ENCODE assay signal across 16 cellular contexts in the genomic region with DNA sequence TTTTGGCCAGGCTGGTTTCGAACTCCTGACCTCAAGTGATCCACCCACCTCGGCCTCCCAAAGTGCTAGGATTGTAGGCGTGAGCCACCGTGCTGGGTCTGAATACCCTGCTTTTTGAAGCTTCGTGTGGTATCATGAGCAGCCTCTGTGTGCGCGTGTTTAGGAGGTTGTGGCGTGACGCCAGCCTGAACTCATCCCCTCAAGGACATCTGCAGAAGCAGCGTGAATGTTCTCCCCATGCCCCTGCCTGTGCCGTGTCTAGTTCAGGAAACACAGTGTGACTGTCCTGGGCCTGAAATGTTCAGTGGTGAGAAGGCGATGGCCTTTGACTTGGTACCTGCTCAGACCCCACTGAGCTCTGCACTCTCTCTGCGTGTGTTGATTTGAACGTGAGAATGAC. TPM values are rescaled to one million over a fixed set of nuclear protein-coding genes. Genes with fewer than 3 reads are reported as not detected.
DNase-seq lines count a peak whose midpoint lies in the region; ATAC-seq and TF ChIP-seq lines count a peak whose summit lies in the region.
"Had no signal": no experiment of that assay in that cellular context is flagged by ENCODE, and none has a peak within 500 bp of the region (broad histone marks: within the 10 kb centered on the region; RNA-seq: fewer than 3 reads in every experiment).

No MANE protein-coding gene starts in this region.

- H3K9ac ChIP-seq in H9 (ENCODE audit: extremely low read depth, insufficient read length, low read length) = no peak overlapping the region

- no peak overlapping the region for H2BK5ac ChIP-seq in H9 (ENCODE audit: insufficient read length, low read length)

- H3K14ac ChIP-seq in H9 (ENCODE audit: insufficient read depth, low read length) = no peak overlapping the region

- no peak overlapping the region for H3T11ph ChIP-seq in H9 (ENCODE audit: low read length)

- no peak overlapping the region for H2BK15ac ChIP-seq in H9 (ENCODE audit: low read depth, low read length)

- no peak overlapping the region for H3K23ac ChIP-seq in H9 (ENCODE audit: insufficient read length, low read depth, low read length)

- H3K9me3 ChIP-seq in H9 (ENCODE audit: control insufficient read depth, low read depth, low read length) = no peaks in the 10 kb centered on the region
- H3K9me3 ChIP-seq: Caco-2 had no signal

- no peak overlapping the region for H2AFZ ChIP-seq in H9 (ENCODE audit: low read length)

- no peak for TF ChIP-seq CTCF in natural killer cell (IDR thresholded peaks at IDR 0.05)
- TF ChIP-seq CTCF in H9 (conservative IDR thresholded peaks at IDR 0.05) = no peak

- H3K23me2 ChIP-seq in H9 (ENCODE audit: insufficient read length, low read depth, low read length, poor library complexity, severe bottlenecking) = no peaks in the 10 kb centered on the region

- no peak overlapping the region for H4K91ac ChIP-seq in H9 (ENCODE audit: insufficient read length, low read depth, low read length)

- H3K27me3 ChIP-seq in H9 (ENCODE audit: insufficient read depth, low read length) = no peaks in the 10 kb centered on the region

- H3K79me2 ChIP-seq in H9 (ENCODE audit: insufficient read depth, low read length) = no peaks in the 10 kb centered on the region

- no peak overlapping the region for H2AK5ac ChIP-seq in H9 (ENCODE audit: insufficient read length, low read length)

- intact Hi-C loops in natural killer cell (cut with micrococcal nuclease) = no loop called here

- no peak overlapping the region for H2BK20ac ChIP-seq in H9 (ENCODE audit: low read depth, low read length, poor library complexity, severe bottlenecking)

- no peak overlapping the region for H3K56ac ChIP-seq in H9 (ENCODE audit: insufficient read length, low read depth, low read length)

- peaks cover under 1% of the 10 kb centered on the region for H3K4me1 Mint-ChIP-seq in activated naive CD8-positive, alpha-beta T cell treated with anti-CD3 and anti-CD28 coated beads, Interleukin-2, amount 50 U/mL, for 24 hours
- H3K4me1 Mint-ChIP-seq in activated naive CD8-positive, alpha-beta T cell treated with anti-CD3 and anti-CD28 coated beads for 36 hours = peaks cover 3% of the 10 kb centered on the region
- H3K4me1 Mint-ChIP-seq in activated T-helper 17 cell treated with anti-CD3 and anti-CD28 coated beads, Interleukin-2, amount 50 U/mL, for 72 hours = peaks cover 11% of the 10 kb centered on the region
- peaks cover 20 to 27% of the 10 kb centered on the region in 2 donors for H3K4me1 Mint-ChIP-seq in natural killer cell
- H3K4me1 Mint-ChIP-seq in stimulated activated effector memory CD8-positive, alpha-beta T cell treated with anti-CD3 and anti-CD28 coated beads, Interleukin-12 subunit alpha, Interleukin-12 subunit beta, amount 100 ng/mL, for 72 hours = peaks cover 60% of the 10 kb centered on the region
- H3K4me1 Mint-ChIP-seq in H9 = no peaks in the 10 kb centered on the region

- no peak overlapping the region for H4K5ac ChIP-seq in H9 (ENCODE audit: insufficient read length, low read depth, low read length)

- no peaks in the 10 kb centered on the region for H3K79me1 ChIP-seq in H9 (ENCODE audit: insufficient read depth, low read depth, low read length, poor library complexity, severe bottlenecking)

- H3K36me3 Mint-ChIP-seq in activated naive CD8-positive, alpha-beta T cell treated with anti-CD3 and anti-CD28 coated beads, Interleukin-2, amount 50 U/mL, for 24 hours (ENCODE audit: low read depth) = peaks cover 68% of the 10 kb centered on the region
- peaks cover 55% of the 10 kb centered on the region for H3K36me3 Mint-ChIP-seq in activated naive CD8-positive, alpha-beta T cell treated with anti-CD3 and anti-CD28 coated beads for 36 hours
- peaks cover 100% of the 10 kb centered on the region for H3K36me3 Mint-ChIP-seq in activated T-helper 17 cell treated with anti-CD3 and anti-CD28 coated beads, Interleukin-2, amount 50 U/mL, for 72 hours (ENCODE audit: low read depth)
- H3K36me3 Mint-ChIP-seq in natural killer cell (peaks cover 14% of the 10 kb centered on the region), H9 (ENCODE audit: insufficient read depth in 1 of 3, low read depth in 3 of 3) (peaks cover 40 to 80% (median 74%) of the 10 kb centered on the region in 3 experiments)
- no peaks in the 10 kb centered on the region for H3K36me3 Mint-ChIP-seq in stimulated activated effector memory CD8-positive, alpha-beta T cell treated with anti-CD3 and anti-CD28 coated beads, Interleukin-12 subunit alpha, Interleukin-12 subunit beta, amount 100 ng/mL, for 72 hours

- no peak overlapping the region for H3K27ac Mint-ChIP-seq in activated naive CD8-positive, alpha-beta T cell treated with anti-CD3 and anti-CD28 coated beads, Interleukin-2, amount 50 U/mL, for 24 hours
- H3K27ac Mint-ChIP-seq in activated naive CD8-positive, alpha-beta T cell treated with anti-CD3 and anti-CD28 coated beads for 36 hours = no peak overlapping the region
- peak overlapping the region; percentile 63 for H3K27ac Mint-ChIP-seq in activated T-helper 17 cell treated with anti-CD3 and anti-CD28 coated beads, Interleukin-2, amount 50 U/mL, for 72 hours
- H3K27ac Mint-ChIP-seq in natural killer cell (peak overlapping the region; percentile 21 to 77), H9 (peak overlapping the region in 1 of 3 experiments; percentile 89; a peak in 2 of 7 replicates)
- H3K27ac Mint-ChIP-seq in stimulated activated effector memory CD8-positive, alpha-beta T cell treated with anti-CD3 and anti-CD28 coated beads, Interleukin-12 subunit alpha, Interleukin-12 subunit beta, amount 100 ng/mL, for 72 hours = peak overlapping the region; percentile 87

- H3K27me3 Mint-ChIP-seq in activated naive CD8-positive, alpha-beta T cell treated with anti-CD3 and anti-CD28 coated beads, Interleukin-2, amount 50 U/mL, for 24 hours = no peaks in the 10 kb centered on the region
- no peaks in the 10 kb centered on the region for H3K27me3 Mint-ChIP-seq in activated naive CD8-positive, alpha-beta T cell treated with anti-CD3 and anti-CD28 coated beads for 36 hours
- no peaks in the 10 kb centered on the region for H3K27me3 Mint-ChIP-seq in activated T-helper 17 cell treated with anti-CD3 and anti-CD28 coated beads, Interleukin-2, amount 50 U/mL, for 72 hours
- H3K27me3 Mint-ChIP-seq in natural killer cell (ENCODE audit: low read depth in 2 of 2) = no peaks in the 10 kb centered on the region
- H3K27me3 Mint-ChIP-seq in H9 (ENCODE audit: low read depth) = no peaks in the 10 kb centered on the region

- H3K4ac ChIP-seq in H9 (ENCODE audit: low read depth, low read length) = no peak overlapping the region

- WGBS in H9 (ENCODE audit: extremely low coverage, insufficient read length, low lambda C conversion rate) = no CpG with 5 or more reads among the region's 14 CpGs

- H4K8ac ChIP-seq in H9 (replicated peaks; ENCODE audit: insufficient read length, low read depth, low read length) = no peak overlapping the region

- H4K20me1 ChIP-seq in H9 (ENCODE audit: control insufficient read depth, insufficient read depth, insufficient read length) = no peaks in the 10 kb centered on the region

- H3K4me3 Mint-ChIP-seq in activated naive CD8-positive, alpha-beta T cell treated with anti-CD3 and anti-CD28 coated beads, Interleukin-2, amount 50 U/mL, for 24 hours = no peak overlapping the region
- H3K4me3 Mint-ChIP-seq in activated naive CD8-positive, alpha-beta T cell treated with anti-CD3 and anti-CD28 coated beads for 36 hours = no peak overlapping the region
- no peak overlapping the region for H3K4me3 Mint-ChIP-seq in activated T-helper 17 cell treated with anti-CD3 and anti-CD28 coated beads, Interleukin-2, amount 50 U/mL, for 72 hours
- no peak overlapping the region for H3K4me3 Mint-ChIP-seq in natural killer cell
- no peak overlapping the region for H3K4me3 Mint-ChIP-seq in stimulated activated effector memory CD8-positive, alpha-beta T cell treated with anti-CD3 and anti-CD28 coated beads, Interleukin-12 subunit alpha, Interleukin-12 subunit beta, amount 100 ng/mL, for 72 hours
- H3K4me3 Mint-ChIP-seq in H9 = no peak overlapping the region

- H3K27ac ChIP-seq in H9 (ENCODE audit: insufficient read length, low read depth, low read length) = no peak overlapping the region
- H3K27ac ChIP-seq: A549, HL-60 had no signal

- no peak for DNase-seq in activated naive CD8-positive, alpha-beta T cell treated with anti-CD3 and anti-CD28 coated beads, Interleukin-2, amount 50 U/mL, for 24 hours
- DNase-seq in activated naive CD8-positive, alpha-beta T cell treated with anti-CD3 and anti-CD28 coated beads for 36 hours = no peak
- DNase-seq in natural killer cell = no peak
- no peak for DNase-seq in stimulated activated effector memory CD8-positive, alpha-beta T cell treated with anti-CD3 and anti-CD28 coated beads, Interleukin-12 subunit alpha, Interleukin-12 subunit beta, amount 100 ng/mL, for 72 hours (ENCODE audit: low spot score in 2 of 2)
- no peak for DNase-seq in kidney glomerular epithelial cell (lab: John Stamatoyannopoulos, UW)
- DNase-seq in H9 = no peak
- DNase-seq: Caco-2, KBM-7, NCI-H1048, NCI-H1694, NCI-H345, NCI-H69 had no signal

- H3K9me3 Mint-ChIP-seq in activated naive CD8-positive, alpha-beta T cell treated with anti-CD3 and anti-CD28 coated beads, Interleukin-2, amount 50 U/mL, for 24 hours = no peaks in the 10 kb centered on the region
- peaks cover 4% of the 10 kb centered on the region for H3K9me3 Mint-ChIP-seq in activated naive CD8-positive, alpha-beta T cell treated with anti-CD3 and anti-CD28 coated beads for 36 hours
- no peaks in the 10 kb centered on the region for H3K9me3 Mint-ChIP-seq in activated T-helper 17 cell treated with anti-CD3 and anti-CD28 coated beads, Interleukin-2, amount 50 U/mL, for 72 hours
- no peaks in the 10 kb centered on the region for H3K9me3 Mint-ChIP-seq in natural killer cell
- H3K9me3 Mint-ChIP-seq in stimulated activated effector memory CD8-positive, alpha-beta T cell treated with anti-CD3 and anti-CD28 coated beads, Interleukin-12 subunit alpha, Interleukin-12 subunit beta, amount 100 ng/mL, for 72 hours = no peaks in the 10 kb centered on the region
- H3K9me3 Mint-ChIP-seq in H9 = peaks cover 6 to 9% of the 10 kb centered on the region in 2 experiments; a peak in 4 of 5 replicates

- no peak overlapping the region for H3K4me2 ChIP-seq in H9 (ENCODE audit: insufficient read depth, insufficient read length, low read length)
- H3K4me2 ChIP-seq: A549 had no signal

- H3K4me1 ChIP-seq in H9 (ENCODE audit: insufficient read depth, low read length) = no peaks in the 10 kb centered on the region
- H3K4me1 ChIP-seq: A549 had no signal

- H2BK120ac ChIP-seq in H9 (ENCODE audit: low read depth, low read length, poor library complexity, severe bottlenecking) = no peak overlapping the region

- no peak overlapping the region for H2BK12ac ChIP-seq in H9 (ENCODE audit: insufficient read length, low read depth, low read length)

- peak; percentile 21 for ATAC-seq in activated naive CD8-positive, alpha-beta T cell treated with anti-CD3 and anti-CD28 coated beads, Interleukin-2, amount 50 U/mL, for 24 hours
- ATAC-seq in activated T-helper 17 cell treated with anti-CD3 and anti-CD28 coated beads, Interleukin-2, amount 50 U/mL, for 72 hours (replicated peaks) = no peak
- ATAC-seq in natural killer cell = no peak
- no peak for ATAC-seq in stimulated activated effector memory CD8-positive, alpha-beta T cell treated with anti-CD3 and anti-CD28 coated beads, Interleukin-12 subunit alpha, Interleukin-12 subunit beta, amount 100 ng/mL, for 72 hours
- ATAC-seq: Panc1 had no signal

- H3K18ac ChIP-seq in H9 (ENCODE audit: insufficient read length, low read depth, low read length) = no peak overlapping the region

RNA-seq across cellular contexts. Expression of a gene that starts 35.6 kb away (rescaled TPM):
- total RNA-seq in activated naive CD8-positive, alpha-beta T cell treated with anti-CD3 and anti-CD28 coated beads for 36 hours = 100 to 1,000 TPM; 109 TPM
- total RNA-seq in activated T-helper 17 cell treated with anti-CD3 and anti-CD28 coated beads, Interleukin-2, amount 50 U/mL, for 72 hours = 1,000 to 10,000 TPM; 1,022 to 1,405 TPM
- total RNA-seq in natural killer cell (1,000 to 10,000 TPM in 2 of 3 donors, 100 to 1,000 TPM in 1; 929 to 1,120 (median 1,060) TPM), H9 (2021) (32.5 and 34.3 TPM in 2 replicates)

Comparison
In these comparisons a context has a peak if more than half of its experiments do, and no peak if none do; other contexts are left out.
1. H3K27ac Mint-ChIP-seq: peak in activated T-helper 17 cell treated with anti-CD3 and anti-CD28 coated beads, Interleukin-2, amount 50 U/mL, for 72 hours (single experiment), natural killer cell (2 of 2) and stimulated activated effector memory CD8-positive, alpha-beta T cell treated with anti-CD3 and anti-CD28 coated beads, Interleukin-12 subunit alpha, Interleukin-12 subunit beta, amount 100 ng/mL, for 72 hours (single experiment); none in activated naive CD8-positive, alpha-beta T cell treated with anti-CD3 and anti-CD28 coated beads, Interleukin-2, amount 50 U/mL, for 24 hours (single experiment) and activated naive CD8-positive, alpha-beta T cell treated with anti-CD3 and anti-CD28 coated beads for 36 hours (single experiment).
2. RNA of a gene that starts 35.6 kb away (total RNA-seq): 1,022 to 1,405 TPM in activated T-helper 17 cell treated with anti-CD3 and anti-CD28 coated beads, Interleukin-2, amount 50 U/mL, for 72 hours and 929 to 1,120 TPM in natural killer cell; 109 TPM in activated naive CD8-positive, alpha-beta T cell treated with anti-CD3 and anti-CD28 coated beads for 36 hours and 32.5 to 34.3 TPM in H9; every median in the first group is over 4 times any median in the second.